In the genomic region with DNA sequence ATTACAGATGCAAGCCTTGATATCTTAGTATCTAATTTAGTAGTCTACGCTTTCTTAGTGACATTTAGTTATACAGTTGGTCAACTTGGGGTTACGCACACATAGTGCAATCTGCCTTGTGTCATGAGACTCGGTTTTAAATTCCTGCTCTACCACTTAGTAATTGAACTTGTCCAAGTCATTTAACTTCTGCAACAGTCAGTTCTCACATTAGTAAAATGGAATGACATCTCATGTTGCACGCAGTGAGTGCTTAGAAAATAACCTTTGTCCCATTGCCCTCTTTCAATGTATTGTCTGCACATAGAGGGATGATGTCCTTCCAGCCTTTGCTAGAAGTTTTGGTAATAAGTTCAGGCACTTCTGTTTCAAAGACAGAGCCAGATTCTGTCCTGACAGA, we compare ENCODE assay signal across 13 cellular contexts. TPM values are rescaled to one million over a fixed set of nuclear protein-coding genes. Genes with fewer than 3 reads are reported as not detected.
A peak's percentile ranks its signal among the peaks of the same experiment; 100 is the strongest.
DNase-seq lines count a peak whose midpoint lies in the region; ATAC-seq and TF ChIP-seq lines count a peak whose summit lies in the region.
"Had no signal": no experiment of that assay in that cellular context is flagged by ENCODE, and none has a peak within 500 bp of the region (broad histone marks: within the 10 kb centered on the region; RNA-seq: fewer than 3 reads in every experiment).

No MANE protein-coding gene starts in this region.

- H2AFZ ChIP-seq in SK-N-SH (ENCODE audit: low read depth) (peak overlapping the region; percentile 60; the same call in 1 of the 2 replicates), osteoblast (ENCODE audit: low read length) (no peak overlapping the region)

- no peaks in the 10 kb centered on the region for H3K9me3 ChIP-seq in SK-N-SH
- no peaks in the 10 kb centered on the region for H3K9me3 ChIP-seq in osteoblast (ENCODE audit: low read depth, low read length)
- H3K9me3 ChIP-seq in thyroid gland = no peaks in the 10 kb centered on the region
- H3K9me3 ChIP-seq in upper lobe of left lung = no peaks in the 10 kb centered on the region

- WGBS in SK-N-SH (ENCODE audit: low lambda C conversion rate) = 90% methylated on average over 4 of the region's 4 CpGs
- WGBS in thyroid gland, 2 donors = 88 to 90% methylated on average over 4 of the region's 4 CpGs
- 64 to 72% methylated on average over 4 of the region's 4 CpGs for WGBS in upper lobe of left lung, 2 donors

- intact Hi-C loops in thyroid gland (cut with DNase I) (no loop called here), CD14-positive monocyte (cut with micrococcal nuclease) (no loop called here)

- peaks cover 0 to 8% of the 10 kb centered on the region in 2 experiments; a peak in 2 of 4 replicates for H3K4me1 ChIP-seq in SK-N-SH (ENCODE audit: control insufficient read depth in 1 of 2, insufficient read depth in 2 of 2, low read depth in 1 of 2, low read length in 1 of 2)
- H3K4me1 ChIP-seq in osteoblast (ENCODE audit: insufficient read depth, low read length) = peaks cover 31% of the 10 kb centered on the region
- H3K4me1 ChIP-seq in thyroid gland = peaks cover 0 to 3% of the 10 kb centered on the region in 2 donors
- H3K4me1 ChIP-seq in upper lobe of left lung = peaks cover 0 to 11% (median 8%) of the 10 kb centered on the region in 4 donors

- H3K4me2 ChIP-seq in SK-N-SH (no peak overlapping the region), osteoblast (ENCODE audit: insufficient read depth, low read length) (peak overlapping the region; percentile 40)

- DNase-seq in EH (ENCODE audit: low read depth) (peak; percentile 56), SK-N-SH (no peak), fibroblast of mammary gland (ENCODE audit: low read depth) (peak; percentile 7), osteoblast (ENCODE audit: insufficient read length, low spot score, missing footprints) (no peak), thyroid gland (no peak), CD14-positive monocyte (ENCODE audit: low spot score) (no peak), erythroblast (lab: John Stamatoyannopoulos, UW) (no peak), upper lobe of left lung (no peak)
- DNase-seq: dorsolateral prefrontal cortex, NCI-H510A had no signal

- CTCF ChIA-PET in SK-N-SH (lab: Yijun Ruan, JAX) = interaction anchor here (0.7 to 1.7 kb wide), 6 partner anchors 9 to 1227 kb away, joined by 3 to 5 read pairs (median 4); no protein-coding TSS in a partner anchor

- H4K20me1 ChIP-seq in SK-N-SH (ENCODE audit: insufficient read depth) = no peaks in the 10 kb centered on the region
- no peaks in the 10 kb centered on the region for H4K20me1 ChIP-seq in osteoblast (ENCODE audit: insufficient read depth, low read length)

- peaks cover 0 to 2% (median 0%) of the 10 kb centered on the region in 3 donors for H3K27me3 Mint-ChIP-seq in CD14-positive monocyte (ENCODE audit: low read depth in 3 of 3)
- H3K27me3 Mint-ChIP-seq: natural killer cell treated with Interleukin-12 subunit alpha and Interleukin-12 subunit beta and Interleukin-15 and Interleukin-18, amount 100 ng/mL, for 72 hours had no signal

- H3K4me3 ChIP-seq in SK-N-SH (ENCODE audit: low read depth in 2 of 2, low read length in 1 of 2) (no peak overlapping the region), fibroblast of mammary gland (ENCODE audit: control insufficient read depth, low read depth, low read length) (no peak overlapping the region), osteoblast (ENCODE audit: insufficient read depth, low read length) (peak overlapping the region; percentile 11), thyroid gland (replicated peaks in 1 of 3) (no peak overlapping the region), upper lobe of left lung (no peak overlapping the region)
- H3K4me3 ChIP-seq: dorsolateral prefrontal cortex had no signal

- TF ChIP-seq POLR2A in thyroid gland (IDR thresholded peaks at IDR 0.05) (no peak), erythroblast (IDR thresholded peaks at IDR 0.05; ENCODE audit: low read length) (no peak), upper lobe of left lung (IDR thresholded peaks at IDR 0.05) (no peak)

- no peaks in the 10 kb centered on the region for H3K9me3 Mint-ChIP-seq in CD14-positive monocyte
- H3K9me3 Mint-ChIP-seq: activated naive CD4-positive, alpha-beta T cell treated with anti-CD3 and anti-CD28 coated beads, Interleukin-2, amount 50 U/mL, for 24 hours; natural killer cell treated with Interleukin-12 subunit alpha and Interleukin-12 subunit beta and Interleukin-15 and Interleukin-18, amount 100 ng/mL, for 72 hours had no signal

- H3K27ac ChIP-seq in SK-N-SH (ENCODE audit: low read depth in 2 of 2, low read length in 1 of 2) (peak overlapping the region in 1 of 2 experiments; percentile 60; a peak in 3 of 4 replicates), osteoblast (ENCODE audit: low read depth, low read length) (peak overlapping the region; percentile 89), thyroid gland (no peak overlapping the region), upper lobe of left lung (peak overlapping the region in 1 of 4 donors; percentile 4)

- H3K27me3 ChIP-seq in SK-N-SH (ENCODE audit: insufficient read depth) (no peaks in the 10 kb centered on the region), osteoblast (ENCODE audit: insufficient read depth, low read length) (no peaks in the 10 kb centered on the region), thyroid gland (no peaks in the 10 kb centered on the region), upper lobe of left lung (no peaks in the 10 kb centered on the region)
- H3K27me3 ChIP-seq: dorsolateral prefrontal cortex had no signal

- TF ChIP-seq EP300 in SK-N-SH (IDR thresholded peaks at IDR 0.05; ENCODE audit: borderline replicate concordance in 1 of 2, low read depth in 1 of 2, low read length in 1 of 2) (no peak), upper lobe of left lung (IDR thresholded peaks at IDR 0.05) (no peak)

- peaks cover 2 to 7% of the 10 kb centered on the region in 2 donors for H3K36me3 Mint-ChIP-seq in CD14-positive monocyte
- H3K36me3 Mint-ChIP-seq: activated naive CD4-positive, alpha-beta T cell treated with anti-CD3 and anti-CD28 coated beads, Interleukin-2, amount 50 U/mL, for 24 hours; brain; natural killer cell treated with Interleukin-12 subunit alpha and Interleukin-12 subunit beta and Interleukin-15 and Interleukin-18, amount 100 ng/mL, for 72 hours had no signal

- H3K4me3 Mint-ChIP-seq in CD14-positive monocyte = no peak overlapping the region
- H3K4me3 Mint-ChIP-seq: activated naive CD4-positive, alpha-beta T cell treated with anti-CD3 and anti-CD28 coated beads, Interleukin-2, amount 50 U/mL, for 24 hours; brain; natural killer cell treated with Interleukin-12 subunit alpha and Interleukin-12 subunit beta and Interleukin-15 and Interleukin-18, amount 100 ng/mL, for 72 hours had no signal

- ATAC-seq in upper lobe of left lung (ENCODE audit: low FRiP score in 2 of 2) = no peak
- ATAC-seq: natural killer cell treated with Interleukin-12 subunit alpha and Interleukin-12 subunit beta and Interleukin-15 and Interleukin-18, amount 100 ng/mL, for 72 hours had no signal

- no peaks in the 10 kb centered on the region for H3K9me2 ChIP-seq in SK-N-SH

- TF ChIP-seq RAD21 in SK-N-SH (IDR thresholded peaks at IDR 0.05; ENCODE audit: low read length) = no peak

- POLR2A ChIA-PET in SK-N-SH (lab: Yijun Ruan, JAX) = no interaction called here

- H3K9ac ChIP-seq in SK-N-SH = peak overlapping the region; percentile 42; the same call in 1 of the 2 replicates

- no peak overlapping the region for H3K27ac Mint-ChIP-seq in CD14-positive monocyte
- H3K27ac Mint-ChIP-seq: activated naive CD4-positive, alpha-beta T cell treated with anti-CD3 and anti-CD28 coated beads, Interleukin-2, amount 50 U/mL, for 24 hours; natural killer cell treated with Interleukin-12 subunit alpha and Interleukin-12 subunit beta and Interleukin-15 and Interleukin-18, amount 100 ng/mL, for 72 hours had no signal

- H3K36me3 ChIP-seq in SK-N-SH (replicated peaks in 1 of 2; ENCODE audit: control insufficient read depth in 1 of 2, insufficient read depth in 2 of 2, low read length in 1 of 2) = no peaks in the 10 kb centered on the region
- no peaks in the 10 kb centered on the region for H3K36me3 ChIP-seq in osteoblast (ENCODE audit: insufficient read depth, low read length)
- no peaks in the 10 kb centered on the region for H3K36me3 ChIP-seq in thyroid gland
- H3K36me3 ChIP-seq in upper lobe of left lung = no peaks in the 10 kb centered on the region

- peaks cover 21% of the 10 kb centered on the region for H3F3A ChIP-seq in SK-N-SH (replicated peaks; ENCODE audit: insufficient read depth)

- no peaks in the 10 kb centered on the region for H3K79me2 ChIP-seq in SK-N-SH (ENCODE audit: insufficient read depth)
- no peaks in the 10 kb centered on the region for H3K79me2 ChIP-seq in osteoblast (ENCODE audit: insufficient read depth, low read length)

- peaks cover 25% of the 10 kb centered on the region for H3K4me1 Mint-ChIP-seq in CD14-positive monocyte
- H3K4me1 Mint-ChIP-seq: activated naive CD4-positive, alpha-beta T cell treated with anti-CD3 and anti-CD28 coated beads, Interleukin-2, amount 50 U/mL, for 24 hours; brain had no signal

- TF ChIP-seq CTCF in SK-N-SH (IDR thresholded peaks at IDR 0.05) = no peak
- no peak for TF ChIP-seq CTCF in fibroblast of mammary gland (conservative IDR thresholded peaks at IDR 0.05; ENCODE audit: control insufficient read depth, insufficient read depth, low read depth, low read length)
- no peak for TF ChIP-seq CTCF in osteoblast (IDR thresholded peaks at IDR 0.05; ENCODE audit: extremely low read depth, low read depth, low read length)
- TF ChIP-seq CTCF in thyroid gland (IDR thresholded peaks at IDR 0.05) = no peak
- TF ChIP-seq CTCF in CD14-positive monocyte (IDR thresholded peaks at IDR 0.05) = no peak
- no peak for TF ChIP-seq CTCF in upper lobe of left lung (IDR thresholded peaks at IDR 0.05)

TF ChIP-seq in SK-N-SH, 30 proteins besides CTCF, POLR2A, EP300 and RAD21 (continues in another document):
- TF ChIP-seq TEAD4 (IDR thresholded peaks at IDR 0.05; ENCODE audit: borderline replicate concordance, insufficient read depth) (no peak), NRF1 (IDR thresholded peaks at IDR 0.05; ENCODE audit: low read depth, low read length) (no peak)
- TF ChIP-seq, protein P1, sequence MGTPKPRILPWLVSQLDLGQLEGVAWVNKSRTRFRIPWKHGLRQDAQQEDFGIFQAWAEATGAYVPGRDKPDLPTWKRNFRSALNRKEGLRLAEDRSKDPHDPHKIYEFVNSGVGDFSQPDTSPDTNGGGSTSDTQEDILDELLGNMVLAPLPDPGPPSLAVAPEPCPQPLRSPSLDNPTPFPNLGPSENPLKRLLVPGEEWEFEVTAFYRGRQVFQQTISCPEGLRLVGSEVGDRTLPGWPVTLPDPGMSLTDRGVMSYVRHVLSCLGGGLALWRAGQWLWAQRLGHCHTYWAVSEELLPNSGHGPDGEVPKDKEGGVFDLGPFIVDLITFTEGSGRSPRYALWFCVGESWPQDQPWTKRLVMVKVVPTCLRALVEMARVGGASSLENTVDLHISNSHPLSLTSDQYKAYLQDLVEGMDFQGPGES (IDR thresholded peaks at IDR 0.05; ENCODE audit: low read depth, low read length) = no peak

RNA-seq across cellular contexts. Expression of a gene that starts 48.6 kb away (rescaled TPM):
- polyA plus RNA-seq in SK-N-SH (2012; rRNA removed) (0.44 and 0.65 TPM in 2 replicates), CD14-positive monocyte (10 to 100 TPM; 11.7 to 19.7 TPM)
- polyA plus RNA-seq in SK-N-SH (2012; cell fraction: cytosol; rRNA removed) = 0.76 and 0.88 TPM in 2 replicates
- polyA plus RNA-seq in SK-N-SH (2012; cell fraction: nucleus; rRNA removed) = 0.28 and 0.55 TPM in 2 replicates
- total RNA-seq in osteoblast (3.8 and 4.0 TPM in 2 replicates), thyroid gland (10 to 100 TPM in 1 of 4 donors, 1 to 10 TPM in 3; 6.6 to 12.7 (median 7.7) TPM), upper lobe of left lung (10 to 100 TPM in 1 of 6 donors, 1 to 10 TPM in 5; 3.0 to 12.9 (median 6.0) TPM)

Comparison
In these comparisons a context has a peak if more than half of its experiments do, and no peak if none do; other contexts are left out.
1. DNase-seq: peak in EH (single experiment) and fibroblast of mammary gland (single experiment); none in SK-N-SH (single experiment), osteoblast (single experiment), thyroid gland (0 of 2), CD14-positive monocyte (single experiment), erythroblast (0 of 2) and upper lobe of left lung (0 of 2).